Comparison of ENCODE assay signal across 9 cellular contexts in genomic region chr6:158536891-158537798, GRCh38. TPM values are rescaled to one million over a fixed set of nuclear protein-coding genes. Genes with fewer than 3 reads are reported as not detected.
DNase-seq lines count a peak whose midpoint lies in the region; ATAC-seq, FAIRE-seq and TF ChIP-seq lines count a peak whose summit lies in the region.
"Had no signal": no experiment of that assay in that cellular context is flagged by ENCODE, and none has a peak within 500 bp of the region (broad histone marks: within the 10 kb centered on the region; RNA-seq: fewer than 3 reads in every experiment).

No MANE protein-coding gene starts in this region.

- no peak; a peak in 1 of 3 replicates for TF ChIP-seq POLR2A in H1 (IDR thresholded peaks at IDR 0.05; ENCODE audit: control extremely low read depth in 1 of 2, low read depth in 2 of 2, low read length in 2 of 2)

- H3K18ac ChIP-seq in H1 (ENCODE audit: extremely low read depth, low read length): peak overlapping the region; percentile 48

- POLR2A ChIA-PET in H1 (lab: Charles Lee; ENCODE audit: partially characterized antibody): interaction anchor here (0.7 to 2.5 kb wide), 10 partner anchors 8 to 323 kb away, joined by 3 to 11 read pairs (median 4); no protein-coding TSS in a partner anchor

- no peak for TF ChIP-seq RAD21 in H1 (IDR thresholded peaks at IDR 0.05 in 1 of 2, conservative IDR thresholded peaks at IDR 0.05 in 1 of 2; ENCODE audit: low read depth in 2 of 2, low read length in 2 of 2)

- ATAC-seq in naive B cell (ENCODE audit: low read depth in 2 of 2) (peak in 1 of 2 donors; percentile 46), HG03342 (IDR thresholded peaks at IDR 0.05; ENCODE audit: unreplicated experiment) (no peak), HG03565 (IDR thresholded peaks at IDR 0.05; ENCODE audit: unreplicated experiment) (no peak), HG03025 (IDR thresholded peaks at IDR 0.05; ENCODE audit: low FRiP score, unreplicated experiment) (no peak)

- CTCF ChIA-PET in H1 (lab: Charles Lee; ENCODE audit: partially characterized antibody): interaction anchor here (0.6 to 4.1 kb wide), 8 partner anchors 10 to 323 kb away, joined by 3 to 16 read pairs (median 4); no protein-coding TSS in a partner anchor

- H3K9ac ChIP-seq in H1 (replicated peaks in 1 of 4; ENCODE audit: extremely low read depth in 1 of 4, low read depth in 3 of 4, low read length in 3 of 4): peak overlapping the region; percentile 45 to 81 (median 59)

- H3K4me1 ChIP-seq in H1 (replicated peaks in 1 of 4; ENCODE audit: control insufficient read depth in 3 of 4, insufficient read depth in 4 of 4, low read length in 3 of 4): peaks cover 2 to 3% (median 2%) of the 10 kb centered on the region in 4 experiments; a peak in 2 of 7 replicates

- no peaks in the 10 kb centered on the region for H4K20me1 ChIP-seq in H1 (replicated peaks in 1 of 2; ENCODE audit: control insufficient read depth in 1 of 2, insufficient read depth in 2 of 2, low read length in 2 of 2)

- peak overlapping the region; percentile 50 for H3K4me3 Mint-ChIP-seq in T-helper 2 cell treated with Interferon-gamma antibody and Interleukin-4, amounts not matched to agents 5 μg/mL and 100 μg/mL, for 36 hours
- peak overlapping the region; percentile 32 to 79 (median 60) for H3K4me3 Mint-ChIP-seq in naive B cell

- no peak overlapping the region for H3K14ac ChIP-seq in H1 (ENCODE audit: insufficient read length)

- H3K9me3 Mint-ChIP-seq in T-helper 2 cell treated with Interferon-gamma antibody and Interleukin-4, amounts not matched to agents 5 μg/mL and 100 μg/mL, for 36 hours: no peaks in the 10 kb centered on the region
- peaks cover 0 to 15% (median 9%) of the 10 kb centered on the region in 7 donors for H3K9me3 Mint-ChIP-seq in naive B cell

- H3K27me3 ChIP-seq in H1 (replicated peaks in 1 of 4; ENCODE audit: control insufficient read depth in 3 of 4, extremely low read depth in 1 of 4, insufficient read depth in 3 of 4, low read length in 3 of 4): peaks cover 0 to 3% (median 1%) of the 10 kb centered on the region in 4 experiments; a peak in 3 of 7 replicates

- no peak for DNase-seq in AG10803 (ENCODE audit: low read depth)
- DNase-seq in HK-2 (ENCODE audit: unreplicated experiment): peak; percentile 28
- DNase-seq in T-helper 2 cell treated with Interferon-gamma antibody and Interleukin-4, amounts not matched to agents 5 μg/mL and 100 μg/mL, for 36 hours (ENCODE audit: low spot score): peak; percentile 30
- peak in 1 of 2 experiments; percentile 88 for DNase-seq in H1 (ENCODE audit: low read depth in 1 of 2, low spot score in 2 of 2)
- DNase-seq in naive B cell: no peak

- H2AK5ac ChIP-seq in H1 (ENCODE audit: low read depth, low read length): no peak overlapping the region

- H2BK120ac ChIP-seq in H1 (replicated peaks; ENCODE audit: low read depth, low read length): no peak overlapping the region

- no peak for TF ChIP-seq EP300 in H1 (IDR thresholded peaks at IDR 0.05; ENCODE audit: borderline replicate concordance in 1 of 2, low read depth in 2 of 2, low read length in 2 of 2)

- no peak overlapping the region for H4K91ac ChIP-seq in H1 (replicated peaks; ENCODE audit: insufficient read length, low read length)

- no peak overlapping the region for H3K23ac ChIP-seq in H1 (ENCODE audit: insufficient read length)

- H3K23me2 ChIP-seq in H1 (ENCODE audit: low read depth, low read length): peaks cover 2% of the 10 kb centered on the region; the same call in 1 of the 2 replicates

- no peak overlapping the region for H2BK15ac ChIP-seq in H1 (ENCODE audit: low read length)

- TF ChIP-seq CTCF in AG10803 (conservative IDR thresholded peaks at IDR 0.05; ENCODE audit: low read length) (no peak), H1 (IDR thresholded peaks at IDR 0.05; ENCODE audit: control extremely low read depth in 1 of 3, insufficient read depth in 1 of 3, low read depth in 1 of 3, low read length in 3 of 3) (no peak)

- H2BK20ac ChIP-seq in H1 (ENCODE audit: low read length): no peak overlapping the region

- H3K27ac ChIP-seq in H1 (ENCODE audit: low read depth, low read length): no peak overlapping the region; the same call in 1 of the 2 replicates

- H3K4ac ChIP-seq in H1 (replicated peaks; ENCODE audit: insufficient read length, low read depth, low read length): no peak overlapping the region

- WGBS in H1 (ENCODE audit: extremely low coverage in 1 of 2, insufficient coverage in 1 of 2, insufficient read length in 1 of 2, insufficient replicate concordance in 2 of 2, low coverage in 1 of 2, low lambda C conversion rate in 2 of 2, missing lambda C conversion rate in 1 of 2), 2 experiments: 7% methylated on average over 40 of the region's 94 CpGs; no CpG with 5 or more reads in 1 of the 2 experiments

- H4K8ac ChIP-seq in H1 (ENCODE audit: extremely low read depth, insufficient read depth, low read length): peak overlapping the region; percentile 85; the same call in 1 of the 2 replicates

- H3K4me2 ChIP-seq in H1 (ENCODE audit: insufficient read depth in 1 of 2, low read depth in 2 of 2, low read length in 2 of 2): peak overlapping the region; percentile 86 to 89

- H3K36me3 ChIP-seq in H1 (ENCODE audit: control insufficient read depth in 2 of 4, insufficient read depth in 4 of 4, low read length in 3 of 4): no peaks in the 10 kb centered on the region

- peak overlapping the region; percentile 63 for H3K56ac ChIP-seq in H1 (replicated peaks; ENCODE audit: insufficient read length, low read depth, low read length)

- 0 out of 2 replicates have a peak overlapping the region, but pooled peaks have one; percentile 81 for H2BK5ac ChIP-seq in H1 (ENCODE audit: low read depth, low read length)

- no peaks in the 10 kb centered on the region for H3K79me2 ChIP-seq in H1 (ENCODE audit: control insufficient read depth in 1 of 2, insufficient read depth in 2 of 2, low read length in 2 of 2)

- H4K5ac ChIP-seq in H1 (ENCODE audit: insufficient read length, low read depth, low read length): peak overlapping the region; percentile 36

- H3K79me1 ChIP-seq in H1 (ENCODE audit: low read depth, low read length): no peaks in the 10 kb centered on the region

- H3K4me1 Mint-ChIP-seq in T-helper 2 cell treated with Interferon-gamma antibody and Interleukin-4, amounts not matched to agents 5 μg/mL and 100 μg/mL, for 36 hours (ENCODE audit: low read depth): peaks cover 3% of the 10 kb centered on the region
- peaks cover 0 to 6% (median 3%) of the 10 kb centered on the region in 3 donors for H3K4me1 Mint-ChIP-seq in naive B cell

- no peaks in the 10 kb centered on the region for H3K36me3 Mint-ChIP-seq in T-helper 2 cell treated with Interferon-gamma antibody and Interleukin-4, amounts not matched to agents 5 μg/mL and 100 μg/mL, for 36 hours (ENCODE audit: low read depth)
- peaks cover 7 to 11% of the 10 kb centered on the region in 2 donors for H3K36me3 Mint-ChIP-seq in naive B cell

- peaks cover 47% of the 10 kb centered on the region for H3K27me3 Mint-ChIP-seq in T-helper 2 cell treated with Interferon-gamma antibody and Interleukin-4, amounts not matched to agents 5 μg/mL and 100 μg/mL, for 36 hours (ENCODE audit: low read depth)
- H3K27me3 Mint-ChIP-seq in naive B cell: peaks cover 62 to 82% (median 67%) of the 10 kb centered on the region in 3 donors

- H3K27ac Mint-ChIP-seq in T-helper 2 cell treated with Interferon-gamma antibody and Interleukin-4, amounts not matched to agents 5 μg/mL and 100 μg/mL, for 36 hours: no peak overlapping the region
- no peak overlapping the region for H3K27ac Mint-ChIP-seq in naive B cell

- no peak overlapping the region for H2BK12ac ChIP-seq in H1 (ENCODE audit: low read depth, low read length)

- no peaks in the 10 kb centered on the region for H3K9me3 ChIP-seq in H1 (ENCODE audit: insufficient read depth in 2 of 2, low read depth in 1 of 2, low read length in 1 of 2)

- no peak for FAIRE-seq in H1 (lab: Jason Lieb, UNC)
- FAIRE-seq: endometrium had no signal

- peak overlapping the region; percentile 44 for H3K4me3 ChIP-seq in AG10803 (ENCODE audit: low read length)
- peak overlapping the region; percentile 77 to 96 (median 80) for H3K4me3 ChIP-seq in H1 (ENCODE audit: extremely low read depth in 1 of 4, insufficient read depth in 2 of 4, low read depth in 3 of 4, low read length in 4 of 4)

- peak overlapping the region; percentile 57; the same call in 1 of the 2 replicates for H2AFZ ChIP-seq in H1 (ENCODE audit: low read length)

TF ChIP-seq in H1, 55 proteins besides CTCF, POLR2A, EP300 and RAD21 (continues in another document):
- TF ChIP-seq RXRA (IDR thresholded peaks at IDR 0.05; ENCODE audit: insufficient read depth, low read depth, low read length) (no peak), RFX5 (IDR thresholded peaks at IDR 0.05; ENCODE audit: borderline replicate concordance, low read depth, low read length) (no peak), ATF2 (IDR thresholded peaks at IDR 0.05; ENCODE audit: low read length) (no peak), SRF (IDR thresholded peaks at IDR 0.05; ENCODE audit: low read depth, low read length) (no peak), CTBP2 (IDR thresholded peaks at IDR 0.05; ENCODE audit: borderline replicate concordance, insufficient read depth, insufficient read length, low read length) (no peak), HDAC2 (IDR thresholded peaks at IDR 0.05; ENCODE audit: borderline replicate concordance in 1 of 2, low read depth in 2 of 2, low read length in 2 of 2) (peak; percentile 30 to 68; a peak in 3 of 4 replicates), TAF1 (IDR thresholded peaks at IDR 0.05; ENCODE audit: low read depth, low read length) (0 out of 2 replicates have a peak, but pooled peaks have one; percentile 24)

RNA-seq across cellular contexts. Expression of gene TMEM181, which starts 22.7 kb away (rescaled TPM):
- total RNA-seq in H1 (2021; fragmentation: NEBNext Ultra II Directional; extraction: Animal tissue kit (Norgen Biotek cat#: 25700)): 18.2 and 19.0 TPM in 2 replicates
- polyA plus RNA-seq in H1 (2011; rRNA removed): 7.3 and 8.6 TPM in 2 replicates
- 11.3 TPM for polyA plus RNA-seq in H1 (2011; cell fraction: cytosol; rRNA removed)
- 10.5 TPM for polyA plus RNA-seq in H1 (2011; cell fraction: nucleus; rRNA removed)
- polyA plus RNA-seq in H1 (2012, experiment 1 of 2): 9.2 to 13.3 TPM (median 11.6 TPM) in 4 replicates
- polyA plus RNA-seq in H1 (2012, experiment 2 of 2): 1.0 TPM
- polyA plus RNA-seq in H1 (2013, experiment 1 of 2): 13.3 TPM
- polyA plus RNA-seq in H1 (2013, experiment 2 of 2): 13.7 TPM
- 15.0 and 16.7 TPM in 2 replicates for polyA minus RNA-seq in H1 (2011; rRNA and poly(A)+ RNA removed)
- 9.5 TPM for polyA minus RNA-seq in H1 (2011; cell fraction: cytosol; rRNA and poly(A)+ RNA removed)
- 15.6 TPM for polyA minus RNA-seq in H1 (2011; cell fraction: nucleus; rRNA and poly(A)+ RNA removed)
- polyA plus RNA-seq in naive B cell (ENCODE audit: low read depth in 6 of 6): 1 to 10 TPM; 1.9 to 2.4 (median 2.3) TPM

Comparison
In these comparisons a context has a peak if more than half of its experiments do, and no peak if none do; other contexts are left out.
1. DNase-seq: peak in HK-2 (single experiment) and T-helper 2 cell treated with Interferon-gamma antibody and Interleukin-4, amounts not matched to agents 5 μg/mL and 100 μg/mL, for 36 hours (single experiment); none in AG10803 (single experiment) and naive B cell (single experiment).